8 cellular contexts compared by ENCODE assay signal in genomic region chr15:79896634-79897379, GRCh38.
DNase-seq lines count a peak whose midpoint lies in the region; ATAC-seq and TF ChIP-seq lines count a peak whose summit lies in the region.

Gene MTHFS, minus strand, starts transcription at chr15:79897014. Its CDS starts 26 bp downstream, at chr15:79896988.

- H3K27ac ChIP-seq in cingulate gyrus (ENCODE audit: low read depth, low read length) (peak within 1 kb of the TSS; percentile 92), layer of hippocampus (ENCODE audit: low read depth, low read length) (peak within 1 kb of the TSS; percentile 92)

- H3K4me3 ChIP-seq in AG10803 (ENCODE audit: low read length), result peak within 1 kb of the TSS; percentile 87

- DNase-seq in AG10803 (ENCODE audit: low read depth) (peak; percentile 72), NCI-H446 (lab: John Stamatoyannopoulos, UW) (peak; percentile 13 to 47)
- peak; percentile 52 to 58 for DNase-seq in activated CD4-positive, alpha-beta T cell treated with anti-CD3 and anti-CD28 coated beads for 24 hours (ENCODE audit: low read depth in 2 of 2)
- peak; percentile 50 to 61 for DNase-seq in stimulated activated CD4-positive, alpha-beta T cell treated with anti-CD3 and anti-CD28 coated beads, Interleukin-1b, Interleukin-23, amount 100 ng/mL, for 4 hours (ENCODE audit: low read depth in 2 of 2)

- ATAC-seq in GM18907 (IDR thresholded peaks at IDR 0.05; ENCODE audit: unreplicated experiment) (peak; percentile 68), HG03139 (IDR thresholded peaks at IDR 0.05; ENCODE audit: unreplicated experiment) (peak; percentile 73)

- H3K27me3 ChIP-seq in layer of hippocampus (ENCODE audit: control insufficient read depth, insufficient read depth, low read length), result no peaks in the 10 kb centered on the region

- peak; percentile 32 for TF ChIP-seq CTCF in AG10803 (conservative IDR thresholded peaks at IDR 0.05; ENCODE audit: low read length)

Comparison
In these comparisons a context has a peak if more than half of its experiments do, and no peak if none do; other contexts are left out.
1. Peak in every context shown above with its lines: DNase-seq, ATAC-seq, H3K4me3 ChIP-seq and H3K27ac ChIP-seq.